In the genomic region with DNA sequence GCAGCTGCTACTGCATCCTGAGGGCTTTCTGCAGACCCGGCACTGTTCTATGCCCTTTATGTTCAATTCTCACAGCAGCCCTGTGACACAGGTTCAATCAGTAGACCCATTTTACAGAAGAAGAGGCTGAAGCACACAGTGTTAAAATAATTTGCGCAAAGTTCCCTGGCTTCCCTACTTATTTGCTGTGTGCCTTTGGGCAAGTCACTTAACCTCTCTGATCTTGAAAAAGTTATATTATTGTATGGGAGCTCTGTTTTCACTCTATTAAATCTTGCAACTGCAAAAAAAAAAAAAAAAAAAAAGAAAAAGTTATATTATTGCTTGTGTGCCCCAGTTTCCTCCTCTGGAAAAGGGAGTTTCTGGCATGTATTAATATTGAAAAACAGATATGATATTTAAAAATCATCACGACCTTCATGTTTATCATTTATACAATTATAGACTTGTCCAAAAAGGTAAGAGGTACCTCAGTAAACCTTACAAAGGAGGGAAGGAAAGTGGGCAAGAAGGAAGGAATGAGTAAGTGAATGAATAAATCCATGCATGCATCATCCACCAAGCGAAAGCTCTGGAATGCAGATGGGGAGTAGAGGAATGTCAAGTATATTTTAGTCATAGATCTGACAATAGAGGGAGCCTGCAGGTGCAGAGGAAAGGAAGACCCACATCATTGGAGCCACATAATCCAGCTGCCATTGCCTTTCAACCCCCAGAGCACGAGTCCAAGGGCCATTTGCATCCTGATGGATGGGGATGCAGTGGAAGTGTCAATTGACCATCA, we compare ENCODE assay signal across 23 cellular contexts. TPM values are rescaled to one million over a fixed set of nuclear protein-coding genes. Genes with fewer than 3 reads are reported as not detected.
"Had no signal": no experiment of that assay in that cellular context is flagged by ENCODE, and none has a peak within 500 bp of the region (broad histone marks: within the 10 kb centered on the region; RNA-seq: fewer than 3 reads in every experiment).

No MANE protein-coding gene starts in this region.

- H3K9ac ChIP-seq: neural progenitor cell had no signal

- DNase-seq: effector memory CD8-positive, alpha-beta T cell; esophagus squamous epithelium; foreskin fibroblast; head of caudate nucleus; midbrain; nucleus accumbens; ovary; sigmoid colon; stimulated activated CD4-positive, alpha-beta T cell treated with anti-CD3 and anti-CD28 coated beads, Interleukin-12 subunit alpha, Interleukin-12 subunit beta, amount 100 ng/mL, for 4 hours; stimulated activated naive CD4-positive, alpha-beta T cell; tibial artery; upper lobe of left lung had no signal

- H3K4me1 Mint-ChIP-seq: memory B cell, neural progenitor cell had no signal

- H3K27ac Mint-ChIP-seq: effector memory CD8-positive, alpha-beta T cell; memory B cell; natural killer cell treated with Interleukin-12 subunit alpha and Interleukin-12 subunit beta and Interleukin-15 and Interleukin-18, amount 100 ng/mL, for 72 hours; neural progenitor cell had no signal

- ATAC-seq: effector memory CD8-positive, alpha-beta T cell; natural killer cell treated with Interleukin-12 subunit alpha and Interleukin-12 subunit beta and Interleukin-15 and Interleukin-18, amount 100 ng/mL, for 72 hours had no signal

- H2AFZ ChIP-seq: hepatocyte, neural progenitor cell had no signal

- H3K27ac ChIP-seq: esophagus squamous epithelium, hepatocyte, neural progenitor cell, ovary, right atrium auricular region, sigmoid colon, suprapubic skin, tibial artery, upper lobe of left lung, vagina had no signal

- H3K79me2 ChIP-seq: hepatocyte had no signal

- H3K4me3 Mint-ChIP-seq: effector memory CD8-positive, alpha-beta T cell; memory B cell; natural killer cell treated with Interleukin-12 subunit alpha and Interleukin-12 subunit beta and Interleukin-15 and Interleukin-18, amount 100 ng/mL, for 72 hours; neural progenitor cell had no signal

- H3K36me3 Mint-ChIP-seq: memory B cell; natural killer cell treated with Interleukin-12 subunit alpha and Interleukin-12 subunit beta and Interleukin-15 and Interleukin-18, amount 100 ng/mL, for 72 hours; neural progenitor cell had no signal

- FAIRE-seq: small intestine had no signal

- H3K27me3 ChIP-seq: hepatocyte, neural progenitor cell, ovary, right atrium auricular region, upper lobe of left lung, vagina had no signal

- H3K4me2 ChIP-seq: hepatocyte, neural progenitor cell had no signal

- H3K9me3 Mint-ChIP-seq: effector memory CD8-positive, alpha-beta T cell; natural killer cell treated with Interleukin-12 subunit alpha and Interleukin-12 subunit beta and Interleukin-15 and Interleukin-18, amount 100 ng/mL, for 72 hours; neural progenitor cell had no signal

- H3K4me3 ChIP-seq: esophagus squamous epithelium, hepatocyte, neural progenitor cell, ovary, right atrium auricular region, sigmoid colon, suprapubic skin, tibial artery, upper lobe of left lung, vagina had no signal

- H3K36me3 ChIP-seq: esophagus squamous epithelium, neural progenitor cell, ovary, right atrium auricular region, sigmoid colon, suprapubic skin, tibial artery, upper lobe of left lung, vagina had no signal

- H3K9me3 ChIP-seq: ovary, sigmoid colon, upper lobe of left lung, vagina had no signal

- H3K4me1 ChIP-seq: esophagus squamous epithelium, neural progenitor cell, right atrium auricular region, suprapubic skin, tibial artery, upper lobe of left lung, vagina had no signal

RNA-seq across cellular contexts. Expression of gene ISX, which starts 21.2 kb away (rescaled TPM):
- total RNA-seq: epithelial cell of proximal tubule; esophagus squamous epithelium; kidney epithelial cell; natural killer cell treated with Interleukin-12 subunit alpha and Interleukin-12 subunit beta and Interleukin-15 and Interleukin-18, amount 100 ng/mL, for 72 hours; posterior vena cava; right atrium auricular region; suprapubic skin; upper lobe of left lung; vagina had no signal
